In the genomic region with DNA sequence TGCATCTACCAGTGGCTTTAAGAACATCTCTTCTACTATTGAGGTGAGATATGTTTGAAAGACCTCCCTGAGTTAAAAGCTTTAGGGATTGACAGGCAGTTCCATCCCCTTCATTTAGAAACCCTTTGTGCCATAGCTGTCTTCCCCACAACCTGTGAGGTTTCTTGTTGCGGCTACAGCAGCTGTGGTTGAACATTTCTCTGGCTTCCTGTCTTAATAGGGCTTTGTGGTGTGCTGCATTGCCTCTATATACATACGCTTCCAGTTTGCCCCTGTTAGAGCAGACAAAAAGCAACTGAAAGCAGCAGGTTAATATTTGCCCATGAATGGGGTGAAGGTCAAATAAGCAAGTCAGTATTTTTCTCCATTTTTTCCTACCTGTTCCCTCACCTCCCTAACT, we compare ENCODE assay signal across 8 cellular contexts.
DNase-seq lines count a peak whose midpoint lies in the region; ATAC-seq and TF ChIP-seq lines count a peak whose summit lies in the region.

No MANE protein-coding gene starts in this region.

- peaks cover 9% of the 10 kb centered on the region for H3K4me1 Mint-ChIP-seq in memory B cell

- H3K27me3 ChIP-seq in suprapubic skin = no peaks in the 10 kb centered on the region

- DNase-seq in T-helper 9 cell (peak; percentile 19), memory B cell (ENCODE audit: low spot score in 2 of 2) (no peak), islet precursor cell (no peak), lower leg skin (ENCODE audit: low spot score in 2 of 2) (no peak), suprapubic skin (ENCODE audit: low spot score in 2 of 2) (no peak), NCI-H1092 treated with DMSO at 0.1 percent for 48 hours (lab: John Stamatoyannopoulos, UW) (no peak)

- no peak for TF ChIP-seq EP300 in suprapubic skin (IDR thresholded peaks at IDR 0.05)

- no peaks in the 10 kb centered on the region for H3K27me3 Mint-ChIP-seq in memory B cell

- H3K4me1 ChIP-seq in suprapubic skin = no peaks in the 10 kb centered on the region

- H3K9me3 Mint-ChIP-seq in memory B cell = no peaks in the 10 kb centered on the region

- no peaks in the 10 kb centered on the region for H3K9me3 ChIP-seq in suprapubic skin

- H3K4me3 ChIP-seq in lower leg skin (ENCODE audit: low read depth, poor library complexity, severe bottlenecking) (no peak overlapping the region), suprapubic skin (no peak overlapping the region)

- no peak for TF ChIP-seq CTCF in lower leg skin (IDR thresholded peaks at IDR 0.05)
- TF ChIP-seq CTCF in suprapubic skin (IDR thresholded peaks at IDR 0.05) = no peak

- TF ChIP-seq POLR2A in lower leg skin (IDR thresholded peaks at IDR 0.05) = no peak
- TF ChIP-seq POLR2A in suprapubic skin (IDR thresholded peaks at IDR 0.05) = no peak

- ATAC-seq in GM18511 (IDR thresholded peaks at IDR 0.05; ENCODE audit: unreplicated experiment) (peak; percentile 100), HG02870 (IDR thresholded peaks at IDR 0.05; ENCODE audit: unreplicated experiment) (peak; percentile 97), memory B cell (ENCODE audit: low read depth) (peak; percentile 43)

- intact Hi-C loops in lower leg skin (cut with DNase I; ENCODE audit: low total_unique reads) = no loop called here

- H3K27ac ChIP-seq in suprapubic skin = no peak overlapping the region

- H3K4me3 Mint-ChIP-seq in memory B cell = no peak overlapping the region

- no peak overlapping the region for H3K27ac Mint-ChIP-seq in memory B cell

- no peaks in the 10 kb centered on the region for H3K36me3 ChIP-seq in suprapubic skin

- 74% methylated on average over 2 of the region's 2 CpGs for WGBS in lower leg skin, 2 donors
- 81% methylated on average over 2 of the region's 2 CpGs for WGBS in suprapubic skin

- no peaks in the 10 kb centered on the region for H3K36me3 Mint-ChIP-seq in memory B cell

Comparison
In these comparisons a context has a peak if more than half of its experiments do, and no peak if none do; other contexts are left out.
1. ATAC-seq: peak in every context shown above with its lines; median percentile 100 in GM18511; 97 in HG02870; 43 in memory B cell.